Comparison of ENCODE assay signal across 6 cellular contexts in the genomic region with DNA sequence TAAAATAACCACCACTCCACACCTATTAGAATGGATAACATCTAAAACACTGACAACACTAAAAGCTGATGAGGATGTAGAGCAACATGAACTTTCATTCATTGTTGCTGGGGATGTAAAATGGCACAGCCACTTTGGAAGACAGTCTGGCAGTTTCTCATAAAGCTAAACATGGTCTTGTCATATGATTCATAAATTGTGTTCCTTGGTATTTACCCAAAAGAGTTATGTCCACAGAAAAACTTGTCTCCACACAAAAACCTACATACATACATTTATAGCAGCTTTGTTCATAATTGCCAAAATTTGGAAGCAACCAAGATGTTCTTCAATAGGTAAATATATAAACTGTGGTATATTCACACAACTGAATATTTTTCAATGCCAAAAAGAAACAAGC.
"Had no signal": no experiment of that assay in that cellular context is flagged by ENCODE, and none has a peak within 500 bp of the region (broad histone marks: within the 10 kb centered on the region; RNA-seq: fewer than 3 reads in every experiment).

No MANE protein-coding gene starts in this region.

- FAIRE-seq: G401.6, GM12878, GM12892, GM19239 had no signal

- DNase-seq: GDM1, GF-D8 had no signal

- H3K4me3 ChIP-seq: GM12878 had no signal
